1 cellular context compared by ENCODE assay signal in genomic region chr13:33937373-33938087, GRCh38.
TF ChIP-seq lines count a peak whose summit lies in the region.

No MANE protein-coding gene starts in this region.

TF ChIP-seq in HepG2, 621 proteins besides CTCF, POLR2A, EP300 and RAD21 (continued from another document and continues in another):
- TF ChIP-seq ZNF362 (CRISPR knock-in tag; IDR thresholded peaks at IDR 0.05; ENCODE audit: borderline replicate concordance) (no peak), ATF3 (CRISPR knock-in tag; IDR thresholded peaks at IDR 0.05) (no peak), TCF7L2 (IDR thresholded peaks at IDR 0.05; ENCODE audit: low read depth, low read length) (no peak), TARDBP (CRISPR knock-in tag; IDR thresholded peaks at IDR 0.05) (no peak), ZNF124 (CRISPR knock-in tag; IDR thresholded peaks at IDR 0.05) (no peak), PAXIP1 (CRISPR knock-in tag; conservative IDR thresholded peaks at IDR 0.05) (0 out of 2 replicates have a peak, but pooled peaks have one; percentile 16), ZNF12 (CRISPR knock-in tag; IDR thresholded peaks at IDR 0.05) (peak; percentile 17; the same call in 1 of the 2 replicates), GATAD2A (CRISPR knock-in tag; IDR thresholded peaks at IDR 0.05) (peak; percentile 62; the same call in 1 of the 2 replicates), ZNF558 (CRISPR knock-in tag; IDR thresholded peaks at IDR 0.05; ENCODE audit: borderline replicate concordance) (no peak), SOX13 (IDR thresholded peaks at IDR 0.05) (peak; percentile 86), SOX13 (CRISPR knock-in tag; conservative IDR thresholded peaks at IDR 0.05 in 1 of 2, IDR thresholded peaks at IDR 0.05 in 1 of 2) (peak in 1 of 2 experiments; percentile 97; a peak in 2 of 4 replicates), EEA1 (CRISPR knock-in tag; IDR thresholded peaks at IDR 0.05; ENCODE audit: borderline replicate concordance) (no peak), TEAD3 (CRISPR knock-in tag; optimal IDR thresholded peaks at IDR 0.05; ENCODE audit: borderline replicate concordance) (no peak), ARID5B (CRISPR knock-in tag; IDR thresholded peaks at IDR 0.05) (peak; percentile 56; the same call in 1 of the 2 replicates), LRRFIP1 (CRISPR knock-in tag; conservative IDR thresholded peaks at IDR 0.05) (no peak), TRIM24 (CRISPR knock-in tag; IDR thresholded peaks at IDR 0.05) (no peak), TCF7 (IDR thresholded peaks at IDR 0.05; ENCODE audit: low read depth) (no peak), ZGPAT (CRISPR knock-in tag; IDR thresholded peaks at IDR 0.05) (peak; percentile 38; the same call in 1 of the 2 replicates), ZBTB25 (CRISPR knock-in tag; IDR thresholded peaks at IDR 0.05) (no peak), ZBTB46 (CRISPR knock-in tag; IDR thresholded peaks at IDR 0.05; ENCODE audit: borderline replicate concordance) (no peak), ZBTB10 (CRISPR knock-in tag; IDR thresholded peaks at IDR 0.05; ENCODE audit: borderline replicate concordance) (no peak), ZNF644 (CRISPR knock-in tag; IDR thresholded peaks at IDR 0.05; ENCODE audit: low read depth) (0 out of 2 replicates have a peak, but pooled peaks have one; percentile 30), ZBTB26 (CRISPR knock-in tag; IDR thresholded peaks at IDR 0.05; ENCODE audit: borderline replicate concordance) (no peak), MIER2 (CRISPR knock-in tag; IDR thresholded peaks at IDR 0.05) (no peak), KLF16 (CRISPR knock-in tag; IDR thresholded peaks at IDR 0.05) (peak in 1 of 2 experiments; percentile 31; a peak in 1 of 4 replicates), KLF15 (CRISPR knock-in tag; IDR thresholded peaks at IDR 0.05; ENCODE audit: borderline replicate concordance) (no peak), PRMT3 (CRISPR knock-in tag; IDR thresholded peaks at IDR 0.05; ENCODE audit: borderline replicate concordance, low read depth) (no peak), HNF4G (IDR thresholded peaks at IDR 0.05; ENCODE audit: borderline replicate concordance, low read depth, low read length) (no peak), HNF4G (CRISPR knock-in tag; IDR thresholded peaks at IDR 0.05; ENCODE audit: borderline replicate concordance, low read depth) (no peak), ZNF629 (CRISPR knock-in tag; conservative IDR thresholded peaks at IDR 0.05) (no peak), SIX1 (CRISPR knock-in tag; IDR thresholded peaks at IDR 0.05; ENCODE audit: borderline replicate concordance) (no peak)
